8 cellular contexts compared by ENCODE assay signal in the genomic region with DNA sequence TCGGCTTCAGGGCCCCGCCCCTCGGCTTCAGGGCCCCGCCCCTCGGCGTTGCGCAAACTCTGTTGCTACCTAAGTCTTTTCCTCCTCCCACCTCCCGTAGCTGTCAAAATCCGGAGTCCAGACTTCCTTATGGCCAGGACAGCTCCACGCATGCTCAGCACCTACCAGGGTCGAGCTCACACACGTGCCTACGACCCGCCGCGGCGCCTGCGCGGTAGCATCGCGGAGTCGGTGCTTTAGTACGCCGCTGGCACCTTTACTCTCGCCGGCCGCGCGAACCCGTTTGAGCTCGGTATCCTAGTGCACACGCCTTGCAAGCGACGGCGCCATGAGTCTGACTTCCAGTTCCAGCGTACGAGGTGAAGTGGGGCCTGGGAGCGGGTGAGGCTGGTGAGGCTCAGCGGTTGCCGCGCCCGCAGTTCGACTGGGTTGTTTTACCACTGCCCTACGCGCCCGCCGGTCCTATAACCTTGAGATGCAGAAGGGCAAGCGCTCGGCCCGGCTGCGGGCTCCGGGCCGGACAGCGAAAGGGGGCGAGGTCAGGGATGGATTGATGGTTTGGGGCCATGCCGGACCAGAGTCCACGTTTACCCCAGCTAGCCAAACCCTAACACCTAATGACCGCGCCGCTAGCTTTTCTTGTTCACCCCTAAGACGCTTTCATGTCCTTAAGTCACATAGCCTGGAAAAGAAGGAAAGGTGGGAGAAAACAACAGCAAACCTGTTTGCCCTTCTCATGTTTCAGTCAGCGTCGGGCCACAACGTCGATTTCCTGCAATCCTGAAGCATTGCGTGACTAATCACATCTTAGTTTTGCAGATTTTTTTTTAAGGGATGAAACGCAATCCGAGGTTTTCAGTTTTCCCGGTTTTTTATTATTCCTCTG. TPM values are rescaled to one million over a fixed set of nuclear protein-coding genes. Genes with fewer than 3 reads are reported as not detected.
DNase-seq lines count a peak whose midpoint lies in the region; ATAC-seq and TF ChIP-seq lines count a peak whose summit lies in the region.

TSS of gene CISD1 (plus strand) at position 217 of the 886 bp plus-strand sequence. CDS start at position 329, 112 bp downstream.

- POLR2A ChIA-PET in BJ (lab: Charles Lee), result no interaction called here

- H3K4me3 Mint-ChIP-seq in activated CD4-positive, alpha-beta T cell treated with anti-CD3 and anti-CD28 coated beads, Interleukin-2, amount 10 ng/mL, durations not matched to agents 24 days and 14 days, result peak within 1 kb of the TSS; percentile 100

- CTCF ChIA-PET in BJ (lab: Yijun Ruan, JAX), result interaction anchor here (1.4 to 2.5 kb wide), 3 partner anchors 22 to 91 kb away, joined by 5 to 12 read pairs (median 9); no protein-coding TSS in a partner anchor

- H3K27ac ChIP-seq in coronary artery, result peak within 1 kb of the TSS; percentile 90 to 98

- H3K27me3 Mint-ChIP-seq in activated CD4-positive, alpha-beta T cell treated with anti-CD3 and anti-CD28 coated beads, Interleukin-2, amount 10 ng/mL, durations not matched to agents 24 days and 14 days, result peaks cover 2% of the 10 kb centered on the region

- ATAC-seq in GM19324 (IDR thresholded peaks at IDR 0.05; ENCODE audit: low FRiP score, unreplicated experiment) (peak; percentile 75), HG03469 (IDR thresholded peaks at IDR 0.05; ENCODE audit: unreplicated experiment) (peak; percentile 61), left colon (peak; percentile 77)

- H3K9me3 Mint-ChIP-seq in activated CD4-positive, alpha-beta T cell treated with anti-CD3 and anti-CD28 coated beads, Interleukin-2, amount 10 ng/mL, durations not matched to agents 24 days and 14 days, result no peaks in the 10 kb centered on the region

- H3K36me3 ChIP-seq in BJ (ENCODE audit: control insufficient read depth, insufficient read depth, low read length), result no peaks in the 10 kb centered on the region

- DNase-seq in BJ (ENCODE audit: low read depth), result peak; percentile 96
- peak; percentile 89 for DNase-seq in NCI-H526 treated with DMSO at 0.1 percent for 48 hours (lab: John Stamatoyannopoulos, UW)
- DNase-seq in activated CD4-positive, alpha-beta T cell treated with anti-CD3 and anti-CD28 coated beads, Interleukin-2, amount 10 ng/mL, durations not matched to agents 24 days and 14 days, result peak; percentile 99
- DNase-seq in coronary artery (ENCODE audit: low spot score), result peak; percentile 98
- peak; percentile 97 to 99 for DNase-seq in left colon
- DNase-seq in stimulated activated CD4-positive, alpha-beta T cell treated with anti-CD3 and anti-CD28 coated beads, Interleukin-1b, Interleukin-23, amount 100 ng/mL, for 48 hours, result peak; percentile 95

- peak within 1 kb of the TSS; percentile 99 for H3K4me3 ChIP-seq in BJ (ENCODE audit: low read depth, low read length)
- H3K4me3 ChIP-seq in coronary artery, result peak within 1 kb of the TSS; percentile 94

- H3K27ac Mint-ChIP-seq in activated CD4-positive, alpha-beta T cell treated with anti-CD3 and anti-CD28 coated beads, Interleukin-2, amount 10 ng/mL, durations not matched to agents 24 days and 14 days, result peak within 1 kb of the TSS; percentile 98

- peaks cover 5% of the 10 kb centered on the region for H3K36me3 Mint-ChIP-seq in activated CD4-positive, alpha-beta T cell treated with anti-CD3 and anti-CD28 coated beads, Interleukin-2, amount 10 ng/mL, durations not matched to agents 24 days and 14 days (ENCODE audit: low read depth)

- no peaks in the 10 kb centered on the region for H3K27me3 ChIP-seq in BJ (ENCODE audit: control insufficient read depth, insufficient read depth, low read length)

- intact Hi-C loops in activated CD4-positive, alpha-beta T cell treated with anti-CD3 and anti-CD28 coated beads, Interleukin-2, amount 10 ng/mL, durations not matched to agents 24 days and 14 days (cut with micrococcal nuclease), result loop anchor here (1.0 kb wide), 3 partner anchors 13 to 116 kb away; partner anchors contain the start of gene TFAM
- intact Hi-C loops in left colon (cut with DNase I, micrococcal nuclease), result no loop called here

- TF ChIP-seq CTCF in BJ (IDR thresholded peaks at IDR 0.05; ENCODE audit: insufficient read depth, low read depth, low read length) (no peak), coronary artery (IDR thresholded peaks at IDR 0.05) (no peak)

- peaks cover 31% of the 10 kb centered on the region for H3K4me1 Mint-ChIP-seq in activated CD4-positive, alpha-beta T cell treated with anti-CD3 and anti-CD28 coated beads, Interleukin-2, amount 10 ng/mL, durations not matched to agents 24 days and 14 days

RNA-seq across cellular contexts. Expression of gene CISD1, which starts in this region (rescaled TPM):
- polyA plus RNA-seq in BJ (2011; rRNA removed), result 31.7 and 57.1 TPM in 2 replicates
- polyA minus RNA-seq in BJ (2011; rRNA and poly(A)+ RNA removed), result 3.6 and 5.4 TPM in 2 replicates
- total RNA-seq in activated CD4-positive, alpha-beta T cell treated with anti-CD3 and anti-CD28 coated beads, Interleukin-2, amount 10 ng/mL, durations not matched to agents 24 days and 14 days, result 62.6 and 64.2 TPM in 2 replicates
- total RNA-seq in left colon, result 10 to 100 TPM; 46.4 to 50.2 TPM

Comparison
In these comparisons a context has a peak if more than half of its experiments do, and no peak if none do; other contexts are left out.
1. Peak in every context shown above with its lines: DNase-seq, ATAC-seq, H3K4me3 ChIP-seq and H3K27ac ChIP-seq.